1 cellular context compared by ENCODE assay signal in genomic region chr10:94607111-94607510, GRCh38.
TF ChIP-seq lines count a peak whose summit lies in the region.

No MANE protein-coding gene starts in this region.

TF ChIP-seq in GM12878, 131 proteins besides CTCF, POLR2A, EP300 and RAD21 (continued from another document):
- TF ChIP-seq ZNF592 (IDR thresholded peaks at IDR 0.05) = no peak
- TF ChIP-seq SKIL (IDR thresholded peaks at IDR 0.05; ENCODE audit: low read depth, poor library complexity, severe bottlenecking) = peak; percentile 81
- peak; percentile 84 for TF ChIP-seq ATF2 (IDR thresholded peaks at IDR 0.05; ENCODE audit: low read length)
- peak; percentile 79 for TF ChIP-seq RUNX3 (IDR thresholded peaks at IDR 0.05; ENCODE audit: low read length)
- peak in 1 of 2 experiments; percentile 26; a peak in 1 of 4 replicates for TF ChIP-seq BHLHE40 (IDR thresholded peaks at IDR 0.05; ENCODE audit: borderline replicate concordance in 1 of 2, low read depth in 2 of 2, low read length in 1 of 2)
- no peak for TF ChIP-seq ZNF384 (IDR thresholded peaks at IDR 0.05; ENCODE audit: borderline replicate concordance, low read depth, low read length)
- peak; percentile 67 for TF ChIP-seq CREM (IDR thresholded peaks at IDR 0.05; ENCODE audit: low read depth)
- peak; percentile 62 for TF ChIP-seq PML (IDR thresholded peaks at IDR 0.05; ENCODE audit: low read length)
- TF ChIP-seq ZBTB33 (IDR thresholded peaks at IDR 0.05) = no peak
